Comparison of ENCODE assay signal across 8 cellular contexts in the genomic region with DNA sequence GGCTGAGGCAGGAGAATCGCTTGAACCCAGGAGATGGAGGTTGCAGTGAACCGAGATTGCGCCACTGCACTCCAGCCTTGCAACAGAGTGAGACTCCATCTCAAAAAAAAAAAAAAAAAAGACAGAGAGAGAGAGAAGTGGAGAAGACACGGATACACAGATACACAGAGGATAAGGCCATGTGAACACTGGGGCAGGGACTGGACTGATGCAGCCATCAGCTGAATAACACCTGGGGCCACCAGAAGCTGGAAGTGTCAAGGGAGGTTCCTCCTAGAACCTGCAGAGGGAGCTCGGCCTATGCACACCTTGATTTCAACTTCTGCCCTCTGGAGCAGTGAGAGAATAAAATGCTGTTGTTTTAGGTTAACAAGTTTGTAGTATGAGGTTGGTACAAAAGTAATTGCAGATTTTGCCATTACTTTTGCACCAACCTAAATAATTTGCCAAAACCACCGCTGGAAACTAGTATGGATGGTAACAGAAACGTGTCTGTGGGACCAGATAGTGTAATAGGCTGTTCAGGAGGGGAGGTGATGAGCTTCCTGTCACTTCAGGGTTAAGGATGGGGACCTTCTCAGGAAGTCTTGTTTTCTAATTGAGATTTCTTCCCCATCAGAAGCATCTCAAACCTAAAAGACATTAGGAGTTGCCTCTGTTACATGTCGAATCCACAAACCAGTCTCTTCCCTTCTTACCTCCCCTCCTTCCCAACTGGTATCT. TPM values are rescaled to one million over a fixed set of nuclear protein-coding genes. Genes with fewer than 3 reads are reported as not detected.
A peak's percentile ranks its signal among the peaks of the same experiment; 100 is the strongest.
DNase-seq lines count a peak whose midpoint lies in the region; ATAC-seq, FAIRE-seq and TF ChIP-seq lines count a peak whose summit lies in the region.
"Had no signal": no experiment of that assay in that cellular context is flagged by ENCODE, and none has a peak within 500 bp of the region (broad histone marks: within the 10 kb centered on the region; RNA-seq: fewer than 3 reads in every experiment).

No MANE protein-coding gene starts in this region.

- no peaks in the 10 kb centered on the region for H3K4me1 Mint-ChIP-seq in activated naive CD8-positive, alpha-beta T cell treated with anti-CD3 and anti-CD28 coated beads, Interleukin-2, amount 10 ng/mL, durations not matched to agents 7 days and 5 days

- H3K9ac ChIP-seq in keratinocyte (ENCODE audit: control insufficient read depth, extremely low read depth, insufficient read depth, low read length): no peak overlapping the region

- peaks cover 1% of the 10 kb centered on the region for H3K9me3 Mint-ChIP-seq in activated naive CD8-positive, alpha-beta T cell treated with anti-CD3 and anti-CD28 coated beads, Interleukin-2, amount 10 ng/mL, durations not matched to agents 7 days and 5 days

- H3K36me3 ChIP-seq in keratinocyte (ENCODE audit: control insufficient read depth in 2 of 2, extremely low read depth in 1 of 2, insufficient read depth in 2 of 2, low read length in 2 of 2): no peaks in the 10 kb centered on the region

- H3K4me3 ChIP-seq in keratinocyte (ENCODE audit: control insufficient read depth in 2 of 3, extremely low read depth in 1 of 3, insufficient read depth in 2 of 3, low read depth in 1 of 3, low read length in 3 of 3): no peak overlapping the region

- POLR2A ChIA-PET in activated naive CD8-positive, alpha-beta T cell treated with anti-CD3 and anti-CD28 coated beads, Interleukin-2, amount 10 ng/mL, durations not matched to agents 7 days and 5 days (lab: Charles Lee): interaction anchor here (1.3 kb wide), 1 partner anchor 80 kb away, joined by 4 read pairs; no protein-coding TSS in a partner anchor

- no peaks in the 10 kb centered on the region for H3K36me3 Mint-ChIP-seq in activated naive CD8-positive, alpha-beta T cell treated with anti-CD3 and anti-CD28 coated beads, Interleukin-2, amount 10 ng/mL, durations not matched to agents 7 days and 5 days

- peak; percentile 74 for ATAC-seq in activated naive CD8-positive, alpha-beta T cell treated with anti-CD3 and anti-CD28 coated beads, Interleukin-2, amount 10 ng/mL, durations not matched to agents 7 days and 5 days (ENCODE audit: low read depth)
- no peak for ATAC-seq in GM18519 (IDR thresholded peaks at IDR 0.05; ENCODE audit: low FRiP score, unreplicated experiment)

- no peaks in the 10 kb centered on the region for H3K79me2 ChIP-seq in keratinocyte (ENCODE audit: control insufficient read depth, insufficient read depth, low read length)

- no peak overlapping the region for H2AFZ ChIP-seq in keratinocyte (ENCODE audit: control insufficient read depth, low read length)

- FAIRE-seq in keratinocyte (lab: Jason Lieb, UNC): peak; percentile 95

- DNase-seq in NCI-H146 (lab: John Stamatoyannopoulos, UW) (peak; percentile 71), keratinocyte (ENCODE audit: low read depth, low spot score) (no peak), midbrain (lab: John Stamatoyannopoulos, UW) (no peak), globus pallidus (ENCODE audit: low spot score) (no peak)
- no peak for DNase-seq in activated naive CD8-positive, alpha-beta T cell treated with anti-CD3 and anti-CD28 coated beads, Interleukin-2, amount 10 ng/mL, durations not matched to agents 7 days and 5 days

- peak; percentile 60 for TF ChIP-seq CTCF in GM12873 (IDR thresholded peaks at IDR 0.05; ENCODE audit: insufficient read depth, low read depth, low read length, missing control alignments)
- peak; percentile 84 to 92 (median 88) for TF ChIP-seq CTCF in keratinocyte (optimal IDR thresholded peaks at IDR 0.05 in 1 of 3, IDR thresholded peaks at IDR 0.05 in 1 of 3, conservative IDR thresholded peaks at IDR 0.05 in 1 of 3; ENCODE audit: extremely low read depth in 1 of 3, insufficient read depth in 2 of 3, low read length in 3 of 3)

- H3K27ac Mint-ChIP-seq in activated naive CD8-positive, alpha-beta T cell treated with anti-CD3 and anti-CD28 coated beads, Interleukin-2, amount 10 ng/mL, durations not matched to agents 7 days and 5 days: no peak overlapping the region

- H4K20me1 ChIP-seq in keratinocyte (ENCODE audit: control insufficient read depth, extremely low read depth, insufficient read depth, low read length): no peaks in the 10 kb centered on the region

- H3K4me2 ChIP-seq in keratinocyte (ENCODE audit: control insufficient read depth, extremely low read depth, insufficient read depth, low read depth, low read length): no peak overlapping the region

- H3K27ac ChIP-seq in keratinocyte (ENCODE audit: control insufficient read depth, insufficient read depth, low read length): no peak overlapping the region

- H3K9me3 ChIP-seq in keratinocyte (ENCODE audit: control insufficient read depth, low read depth, low read length): no peaks in the 10 kb centered on the region

- dilution Hi-C loops in keratinocyte (cut with MboI; ENCODE audit: extremely low pct_ligation_motif_present, low sequenced_read_pairs): no loop called here

- H3K9me1 ChIP-seq in keratinocyte (ENCODE audit: control insufficient read depth, extremely low read depth, insufficient read depth, low read length): no peaks in the 10 kb centered on the region

- H3K4me1 ChIP-seq in keratinocyte (ENCODE audit: control insufficient read depth, extremely low read depth, insufficient read depth, low read length): no peaks in the 10 kb centered on the region

- H3K27me3 ChIP-seq in keratinocyte (ENCODE audit: control insufficient read depth, extremely low read depth, insufficient read depth, low read length): no peaks in the 10 kb centered on the region

- H3K27me3 Mint-ChIP-seq in activated naive CD8-positive, alpha-beta T cell treated with anti-CD3 and anti-CD28 coated beads, Interleukin-2, amount 10 ng/mL, durations not matched to agents 7 days and 5 days: no peaks in the 10 kb centered on the region

- H3K4me3 Mint-ChIP-seq in activated naive CD8-positive, alpha-beta T cell treated with anti-CD3 and anti-CD28 coated beads, Interleukin-2, amount 10 ng/mL, durations not matched to agents 7 days and 5 days: no peak overlapping the region

RNA-seq across cellular contexts. Expression of a gene that starts 36.4 kb away (rescaled TPM):
- not detected for total RNA-seq in activated naive CD8-positive, alpha-beta T cell treated with anti-CD3 and anti-CD28 coated beads, Interleukin-2, amount 10 ng/mL, durations not matched to agents 7 days and 5 days
- polyA plus RNA-seq in keratinocyte: 0.06 to 0.07 TPM in 2 of 3 replicates, not detected in the other
- 0.89 TPM for polyA plus RNA-seq in keratinocyte (2011; ENCODE audit: low read depth)
- polyA plus RNA-seq in keratinocyte (2011; cell fraction: cytosol; rRNA removed): not detected in 2 replicates
- polyA plus RNA-seq in keratinocyte (2011; cell fraction: nucleus; rRNA removed): not detected in 2 replicates
- polyA plus RNA-seq in keratinocyte (2012; ENCODE audit: low replicate concordance): 1.3 TPM in 1 of 2 replicates, not detected in the other
- not detected in 3 replicates for polyA minus RNA-seq in keratinocyte
- polyA minus RNA-seq in keratinocyte (2011; cell fraction: cytosol; rRNA and poly(A)+ RNA removed): not detected
- not detected in 2 replicates for polyA minus RNA-seq in keratinocyte (2011; cell fraction: nucleus; rRNA and poly(A)+ RNA removed)
- total RNA-seq: T-helper 2 cell treated with Interferon-gamma antibody and Interleukin-4, amounts not matched to agents 100 ng/mL and 5 ng/mL, for 36 hours had no signal

RNA-seq across cellular contexts. Expression of a gene that starts 47.5 kb away (rescaled TPM):
- total RNA-seq in activated naive CD8-positive, alpha-beta T cell treated with anti-CD3 and anti-CD28 coated beads, Interleukin-2, amount 10 ng/mL, durations not matched to agents 7 days and 5 days: not detected
- polyA plus RNA-seq in keratinocyte: not detected in 3 replicates
- not detected for polyA plus RNA-seq in keratinocyte (2011; ENCODE audit: low read depth)
- not detected in 2 replicates for polyA plus RNA-seq in keratinocyte (2011; cell fraction: cytosol; rRNA removed)
- not detected in 2 replicates for polyA plus RNA-seq in keratinocyte (2011; cell fraction: nucleus; rRNA removed)
- not detected in 2 replicates for polyA plus RNA-seq in keratinocyte (2012; ENCODE audit: low replicate concordance)
- polyA minus RNA-seq in keratinocyte: not detected in 3 replicates
- not detected for polyA minus RNA-seq in keratinocyte (2011; cell fraction: cytosol; rRNA and poly(A)+ RNA removed)
- polyA minus RNA-seq in keratinocyte (2011; cell fraction: nucleus; rRNA and poly(A)+ RNA removed): not detected in 2 replicates
- total RNA-seq: T-helper 2 cell treated with Interferon-gamma antibody and Interleukin-4, amounts not matched to agents 100 ng/mL and 5 ng/mL, for 36 hours had no signal
